In genomic region chr22:45308624-45309421, GRCh38 we compare ENCODE assay signal across 9 cellular contexts. TPM values are rescaled to one million over a fixed set of nuclear protein-coding genes. Genes with fewer than 3 reads are reported as not detected.
A peak's percentile ranks its signal among the peaks of the same experiment; 100 is the strongest.
DNase-seq lines count a peak whose midpoint lies in the region; ATAC-seq and TF ChIP-seq lines count a peak whose summit lies in the region.
"Had no signal": no experiment of that assay in that cellular context is flagged by ENCODE, and none has a peak within 500 bp of the region (broad histone marks: within the 10 kb centered on the region; RNA-seq: fewer than 3 reads in every experiment).

No MANE protein-coding gene starts in this region.

- no peaks in the 10 kb centered on the region for H4K20me1 ChIP-seq in OCI-LY1 (ENCODE audit: insufficient read depth, low read length)

- no peaks in the 10 kb centered on the region for H3K79me2 ChIP-seq in OCI-LY1 (ENCODE audit: insufficient read depth, low read length)

- POLR2A ChIA-PET in naive thymus-derived CD8-positive, alpha-beta T cell (lab: Charles Lee) = interaction anchor here (0.6 to 6.8 kb wide), 6 partner anchors 9 to 37 kb away, joined by 3 to 48 read pairs (median 12); no protein-coding TSS in a partner anchor

- H3K36me3 ChIP-seq in OCI-LY1 (ENCODE audit: insufficient read depth, low read length) = no peaks in the 10 kb centered on the region

- H3K27ac ChIP-seq in OCI-LY1 (ENCODE audit: low read depth, low read length, poor library complexity, severe bottlenecking) = no peak overlapping the region
- peak overlapping the region in 55 of 59 donors; percentile 2 to 93 (median 84) for H3K27ac ChIP-seq in dorsolateral prefrontal cortex

- H3K27me3 ChIP-seq in OCI-LY1 (ENCODE audit: insufficient read depth, low read length) = no peaks in the 10 kb centered on the region
- no peaks in the 10 kb centered on the region for H3K27me3 ChIP-seq in dorsolateral prefrontal cortex

- H3K9me3 ChIP-seq in OCI-LY1 (ENCODE audit: low read length) = no peaks in the 10 kb centered on the region

- peaks cover 25 to 42% (median 40%) of the 10 kb centered on the region in 4 donors for H3K4me1 Mint-ChIP-seq in naive thymus-derived CD8-positive, alpha-beta T cell

- H3K27me3 Mint-ChIP-seq in naive thymus-derived CD8-positive, alpha-beta T cell = no peaks in the 10 kb centered on the region

- no peaks in the 10 kb centered on the region for H3F3A ChIP-seq in OCI-LY1 (ENCODE audit: insufficient read depth, low read length)

- no peak for ATAC-seq in naive thymus-derived CD8-positive, alpha-beta T cell
- no peak for ATAC-seq in GM19467 (IDR thresholded peaks at IDR 0.05; ENCODE audit: unreplicated experiment)
- ATAC-seq in GM21717 (IDR thresholded peaks at IDR 0.05; ENCODE audit: unreplicated experiment) = no peak
- ATAC-seq in HG03135 (IDR thresholded peaks at IDR 0.05; ENCODE audit: unreplicated experiment) = no peak
- no peak for ATAC-seq in HG02588 (IDR thresholded peaks at IDR 0.05; ENCODE audit: unreplicated experiment)

- H3K9ac ChIP-seq in OCI-LY1 (ENCODE audit: low read length) = peak overlapping the region; percentile 69

- H3K4me1 ChIP-seq in OCI-LY1 (ENCODE audit: insufficient read depth, low read length, severe bottlenecking) = peaks cover 22% of the 10 kb centered on the region

- H3K9me2 ChIP-seq in OCI-LY1 (ENCODE audit: low read depth, low read length) = no peaks in the 10 kb centered on the region

- H3K27ac Mint-ChIP-seq in naive thymus-derived CD8-positive, alpha-beta T cell = peak overlapping the region; percentile 88 to 97 (median 96)

- no peak overlapping the region for H2AFZ ChIP-seq in OCI-LY1 (ENCODE audit: low read length)

- H3K4me2 ChIP-seq in OCI-LY1 (ENCODE audit: low read length) = peak overlapping the region; percentile 92

- no peaks in the 10 kb centered on the region for H3K9me3 Mint-ChIP-seq in naive thymus-derived CD8-positive, alpha-beta T cell

- H3K36me3 Mint-ChIP-seq in naive thymus-derived CD8-positive, alpha-beta T cell = peaks cover 0 to 5% (median 0%) of the 10 kb centered on the region in 3 donors

- H3K4me3 ChIP-seq in GM12875 (ENCODE audit: low read depth, low read length) (peak overlapping the region; percentile 36), OCI-LY1 (ENCODE audit: low read depth, low read length, poor library complexity, severe bottlenecking) (peak overlapping the region; percentile 91), dorsolateral prefrontal cortex (peak overlapping the region; percentile 62 to 100 (median 92))

- peak in 1 of 10 donors; percentile 10 for DNase-seq in dorsolateral prefrontal cortex
- peak in 5 of 10 donors; percentile 13 to 39 (median 26) for DNase-seq in naive thymus-derived CD8-positive, alpha-beta T cell

- intact Hi-C loops in dorsolateral prefrontal cortex (cut with DNase I) = loop anchor here in 1 of 2 donors (2.0 kb wide), 2 partner anchors 38 to 146 kb away; partner anchors contain the start of gene NUP50

- no peak for TF ChIP-seq CTCF in GM12875 (IDR thresholded peaks at IDR 0.05; ENCODE audit: borderline replicate concordance, insufficient read depth, low read depth, low read length)
- TF ChIP-seq CTCF in OCI-LY1 (IDR thresholded peaks at IDR 0.05; ENCODE audit: low read length) = peak; percentile 15; the same call in 1 of the 2 replicates
- TF ChIP-seq CTCF in dorsolateral prefrontal cortex (IDR thresholded peaks at IDR 0.05 in 54 of 56, conservative IDR thresholded peaks at IDR 0.05 in 2 of 56; ENCODE audit: low read depth in 1 of 56, partially characterized antibody in 56 of 56) = no peak

- peak overlapping the region; percentile 74 to 95 (median 86) for H3K4me3 Mint-ChIP-seq in naive thymus-derived CD8-positive, alpha-beta T cell

RNA-seq across cellular contexts. Expression of gene FAM118A, which starts 0.9 kb away (rescaled TPM):
- 100 to 1,000 TPM in 3 of 120 experiments, 10 to 100 TPM in 117; 13.8 to 116 (median 36.6) TPM for total RNA-seq in dorsolateral prefrontal cortex
- total RNA-seq in naive thymus-derived CD8-positive, alpha-beta T cell = 10 to 100 TPM; 82.8 to 88.5 TPM
- 10 to 100 TPM; 33.2 to 67.8 (median 48.1) TPM for polyA plus RNA-seq in naive thymus-derived CD8-positive, alpha-beta T cell

RNA-seq across cellular contexts. Expression of gene UPK3A, which starts 24.1 kb away (rescaled TPM):
- total RNA-seq in dorsolateral prefrontal cortex = 1 to 10 TPM in 2 of 120 experiments, under 1 TPM in 8, not detected in 110; 0.41 to 1.8 (median 0.82) TPM
- total RNA-seq in naive thymus-derived CD8-positive, alpha-beta T cell = not detected
- polyA plus RNA-seq in naive thymus-derived CD8-positive, alpha-beta T cell = not detected
- total RNA-seq: T-helper 1 cell treated with Interleukin-12 subunit alpha and Interleukin-12 subunit beta and Interleukin-4 antibody, amounts not matched to agents 30 ng/mL and 1 ng/mL, for 36 hours had no signal

Comparison
In these comparisons a context has a peak if more than half of its experiments do, and no peak if none do; other contexts are left out.
1. H3K4me3 ChIP-seq: peak in every context shown above with its lines; median percentile 92 in dorsolateral prefrontal cortex; 91 in OCI-LY1; 36 in GM12875.